In genomic region chr19:44113138-44113783, GRCh38 we compare ENCODE assay signal across 8 cellular contexts. TPM values are rescaled to one million over a fixed set of nuclear protein-coding genes. Genes with fewer than 3 reads are reported as not detected.
DNase-seq lines count a peak whose midpoint lies in the region; ATAC-seq and TF ChIP-seq lines count a peak whose summit lies in the region.

Gene ZNF225, plus strand, starts transcription at chr19:44113399. Its CDS starts 2,429 bp downstream, at chr19:44115828.

- H3K27ac ChIP-seq in dorsolateral prefrontal cortex = peak within 1 kb of the TSS in 50 of 59 donors; percentile 9 to 90 (median 70)
- peak within 1 kb of the TSS; percentile 61 for H3K27ac ChIP-seq in liver (ENCODE audit: low read depth in 1 of 2, low read length in 2 of 2)

- no peaks in the 10 kb centered on the region for H3K27me3 ChIP-seq in dorsolateral prefrontal cortex
- no peaks in the 10 kb centered on the region for H3K27me3 ChIP-seq in liver (ENCODE audit: control insufficient read depth in 4 of 4, insufficient read depth in 4 of 4, low read length in 3 of 4)

- peak; percentile 89 for ATAC-seq in GM19328 (IDR thresholded peaks at IDR 0.05; ENCODE audit: unreplicated experiment)
- ATAC-seq in HG03469 (IDR thresholded peaks at IDR 0.05; ENCODE audit: unreplicated experiment) = peak; percentile 87

- DNase-seq in C1 segment of cervical spinal cord (lab: John Stamatoyannopoulos, UW) (peak; percentile 66 to 99 (median 94)), NCI-H526 treated with DMSO at 0.1 percent for 48 hours (lab: John Stamatoyannopoulos, UW) (peak; percentile 95), dorsolateral prefrontal cortex (peak; percentile 96 to 99 (median 98))
- peak; percentile 75 to 77 for DNase-seq in activated CD4-positive, alpha-beta T cell treated with anti-CD3 and anti-CD28 coated beads, Interleukin-2, amount 50 U/mL, for 4 hours
- DNase-seq in stimulated activated CD4-positive, alpha-beta T cell treated with anti-CD3 and anti-CD28 coated beads, Interleukin-4, amount 100 ng/mL, for 1 hour = peak; percentile 77

- peak; percentile 52 to 57 for TF ChIP-seq RAD21 in liver (IDR thresholded peaks at IDR 0.05)

- peaks cover 0 to 19% (median 13%) of the 10 kb centered on the region in 4 donors for H3K36me3 ChIP-seq in liver (ENCODE audit: control insufficient read depth in 4 of 4, insufficient read depth in 3 of 4, low read depth in 1 of 4, low read length in 3 of 4)

- intact Hi-C loops in dorsolateral prefrontal cortex (cut with DNase I) = loop anchor here (1.0 to 10.0 kb wide), 14 partner anchors 18 to 192 kb away; partner anchors contain the start of genes ZNF155 (in 2 of the 2), ZNF224 (in 2 of the 2), ZNF226 (in 2 of the 2) and ZNF230 (in 2 of the 2)

- H3K9ac ChIP-seq in liver (ENCODE audit: low read depth in 1 of 2, low read length in 2 of 2) = peak within 1 kb of the TSS; percentile 82 to 84

- WGBS in liver = under 1% methylated on average over 44 of the region's 44 CpGs

- H3K4me3 ChIP-seq in dorsolateral prefrontal cortex = peak within 1 kb of the TSS; percentile 59 to 98 (median 82)
- H3K4me3 ChIP-seq in liver (ENCODE audit: low read depth in 1 of 3, low read length in 3 of 3) = peak within 1 kb of the TSS; percentile 67 to 100 (median 100)

- H3K4me1 ChIP-seq in liver (ENCODE audit: control insufficient read depth in 4 of 4, insufficient read depth in 4 of 4, low read length in 3 of 4) = peaks cover 2 to 18% (median 15%) of the 10 kb centered on the region in 4 donors

- TF ChIP-seq CTCF in dorsolateral prefrontal cortex (IDR thresholded peaks at IDR 0.05 in 54 of 56, conservative IDR thresholded peaks at IDR 0.05 in 2 of 56; ENCODE audit: low read depth in 1 of 56, partially characterized antibody in 56 of 56) (peak in 40 of 56 donors; percentile 3 to 56 (median 36)), liver (IDR thresholded peaks at IDR 0.05; ENCODE audit: low read depth, low read length, missing input control) (peak; percentile 32)

- peaks cover 6 to 32% (median 18%) of the 10 kb centered on the region in 4 donors for H3K9me3 ChIP-seq in liver (ENCODE audit: control insufficient read depth in 4 of 4, low read length in 3 of 4)

TF ChIP-seq in liver, 16 proteins besides CTCF, POLR2A, EP300 and RAD21:
- TF ChIP-seq FOXA1 (IDR thresholded peaks at IDR 0.05) (peak; percentile 15), HNF4A (conservative IDR thresholded peaks at IDR 0.05) (peak; percentile 43 to 52), RXRA (IDR thresholded peaks at IDR 0.05) (peak; percentile 89 to 90), REST (IDR thresholded peaks at IDR 0.05) (peak; percentile 50), FOXA2 (IDR thresholded peaks at IDR 0.05) (peak; percentile 50), ATF3 (IDR thresholded peaks at IDR 0.05) (no peak), YY1 (IDR thresholded peaks at IDR 0.05) (peak; percentile 95), TAF1 (conservative IDR thresholded peaks at IDR 0.05) (peak; percentile 82), EGR1 (IDR thresholded peaks at IDR 0.05; ENCODE audit: low read depth in 2 of 2) (peak; percentile 68 to 82), HNF4G (IDR thresholded peaks at IDR 0.05) (no peak), MAX (IDR thresholded peaks at IDR 0.05) (peak; percentile 93), NR2F2 (IDR thresholded peaks at IDR 0.05) (peak; percentile 81), JUND (IDR thresholded peaks at IDR 0.05) (no peak), ZBTB33 (IDR thresholded peaks at IDR 0.05) (peak; percentile 96), GABPA (IDR thresholded peaks at IDR 0.05 in 1 of 2, conservative IDR thresholded peaks at IDR 0.05 in 1 of 2) (peak; percentile 77 to 96), SP1 (IDR thresholded peaks at IDR 0.05) (peak; percentile 76)

RNA-seq across cellular contexts. Expression of gene ZNF225, which starts in this region (rescaled TPM):
- 10 to 100 TPM in 15 of 120 experiments, 1 to 10 TPM in 105; 4.5 to 14.2 (median 8.2) TPM for total RNA-seq in dorsolateral prefrontal cortex
- total RNA-seq in liver = 1 to 10 TPM; 2.3 to 4.5 TPM
- polyA plus RNA-seq in liver = 1 to 10 TPM in 1 of 2 donors, under 1 TPM in 1; 0.88 to 1.1 TPM

Comparison
In these comparisons a context has a peak if more than half of its experiments do, and no peak if none do; other contexts are left out.
1. Peak in every context shown above with its lines: DNase-seq, ATAC-seq, H3K4me3 ChIP-seq and H3K27ac ChIP-seq.